In genomic region chr19:3459965-3460582, GRCh38 we compare ENCODE assay signal across 1 cellular context.
TF ChIP-seq lines count a peak whose summit lies in the region.

No MANE protein-coding gene starts in this region.

TF ChIP-seq in endothelial cell of umbilical vein, 7 proteins besides CTCF, POLR2A, EP300 and RAD21:
- TF ChIP-seq, protein P1, sequence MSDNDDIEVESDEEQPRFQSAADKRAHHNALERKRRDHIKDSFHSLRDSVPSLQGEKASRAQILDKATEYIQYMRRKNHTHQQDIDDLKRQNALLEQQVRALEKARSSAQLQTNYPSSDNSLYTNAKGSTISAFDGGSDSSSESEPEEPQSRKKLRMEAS (IDR thresholded peaks at IDR 0.05; ENCODE audit: insufficient read depth, insufficient read length), result no peak
- TF ChIP-seq GATA2 (IDR thresholded peaks at IDR 0.05; ENCODE audit: insufficient read depth, insufficient read length, low read depth, low read length), result no peak
- TF ChIP-seq FOS (IDR thresholded peaks at IDR 0.05; ENCODE audit: borderline replicate concordance, insufficient read depth, low read length), result no peak
- no peak for TF ChIP-seq POLR2AphosphoS5 (IDR thresholded peaks at IDR 0.05; ENCODE audit: insufficient read depth, low read depth, low read length)
- no peak for TF ChIP-seq JUN (IDR thresholded peaks at IDR 0.05; ENCODE audit: borderline replicate concordance, insufficient read depth, insufficient read length, low read depth)
- TF ChIP-seq EZH2 (IDR thresholded peaks at IDR 0.05; ENCODE audit: borderline replicate concordance, low read depth, low read length, severe bottlenecking), result no peak
- no peak for TF ChIP-seq MYC (IDR thresholded peaks at IDR 0.05; ENCODE audit: low read depth, low read length)
